Comparison of ENCODE assay signal across 29 cellular contexts in genomic region chr10:72765051-72765450, GRCh38.
DNase-seq lines count a peak whose midpoint lies in the region; ATAC-seq, FAIRE-seq and TF ChIP-seq lines count a peak whose summit lies in the region.
"Had no signal": no experiment of that assay in that cellular context is flagged by ENCODE, and none has a peak within 500 bp of the region (broad histone marks: within the 10 kb centered on the region; RNA-seq: fewer than 3 reads in every experiment).

No MANE protein-coding gene starts in this region.

- H3K36me3 ChIP-seq in astrocyte (ENCODE audit: insufficient read depth, low read length) (no peaks in the 10 kb centered on the region), colonic mucosa (no peaks in the 10 kb centered on the region)
- H3K36me3 ChIP-seq: MG63 had no signal

- H3K27ac ChIP-seq in astrocyte (ENCODE audit: low read depth, low read length) (no peak overlapping the region), colonic mucosa (no peak overlapping the region)

- H4K20me1 ChIP-seq in astrocyte (ENCODE audit: insufficient read depth, low read length), result no peaks in the 10 kb centered on the region

- H2AFZ ChIP-seq in astrocyte (ENCODE audit: low read depth, low read length), result no peak overlapping the region
- H2AFZ ChIP-seq: GM23338, PC-9 had no signal

- H3K9ac ChIP-seq in astrocyte (ENCODE audit: low read length) (no peak overlapping the region), colonic mucosa (ENCODE audit: low read depth in 2 of 2, low read length in 2 of 2) (no peak overlapping the region)

- H3K27me3 ChIP-seq in astrocyte (ENCODE audit: insufficient read depth, low read length) (no peaks in the 10 kb centered on the region), colonic mucosa (no peaks in the 10 kb centered on the region)
- H3K27me3 ChIP-seq: MG63, SJSA1 had no signal

- H3K79me2 ChIP-seq in astrocyte (ENCODE audit: insufficient read depth, low read length), result peaks cover 36% of the 10 kb centered on the region

- ATAC-seq in natural killer cell, result no peak
- ATAC-seq: GM23338, HepG2, K562 had no signal

- H3K4me3 Mint-ChIP-seq in astrocyte (ENCODE audit: unreplicated experiment), result no peak overlapping the region
- H3K4me3 Mint-ChIP-seq in mesothelial cell of epicardium, result no peak overlapping the region
- no peak overlapping the region for H3K4me3 Mint-ChIP-seq in natural killer cell
- H3K4me3 Mint-ChIP-seq: B cell; CD14-positive monocyte; CD8-positive, alpha-beta memory T cell; GM23338; H9 had no signal

- H3K27me3 Mint-ChIP-seq in astrocyte (ENCODE audit: low read depth, unreplicated experiment) (no peaks in the 10 kb centered on the region), mesothelial cell of epicardium (ENCODE audit: low read depth) (no peaks in the 10 kb centered on the region), natural killer cell (ENCODE audit: low read depth in 2 of 2) (no peaks in the 10 kb centered on the region)
- H3K27me3 Mint-ChIP-seq: B cell; CD8-positive, alpha-beta memory T cell had no signal

- TF ChIP-seq CTCF in AG09309 (IDR thresholded peaks at IDR 0.05; ENCODE audit: control insufficient read depth, insufficient read depth, low read depth, low read length, missing control alignments) (no peak), astrocyte (IDR thresholded peaks at IDR 0.05; ENCODE audit: insufficient read depth, low read depth, low read length) (no peak), mesothelial cell of epicardium (IDR thresholded peaks at IDR 0.05; ENCODE audit: unreplicated experiment) (no peak), colonic mucosa (IDR thresholded peaks at IDR 0.05) (no peak), foreskin fibroblast (IDR thresholded peaks at IDR 0.05; ENCODE audit: low read depth, low read length) (no peak), natural killer cell (IDR thresholded peaks at IDR 0.05) (no peak)

- H3K4me3 ChIP-seq in AG09309 (ENCODE audit: control insufficient read depth, low read depth, low read length) (no peak overlapping the region), astrocyte (ENCODE audit: insufficient read depth, low read depth, low read length) (no peak overlapping the region), colonic mucosa (no peak overlapping the region), foreskin fibroblast (ENCODE audit: low read depth in 1 of 2, low read length in 2 of 2) (no peak overlapping the region)
- H3K4me3 ChIP-seq: GM23338, K562, MG63, PC-9, SJSA1 had no signal

- H3K9me3 ChIP-seq in astrocyte (ENCODE audit: insufficient read depth, low read depth, low read length), result no peaks in the 10 kb centered on the region
- H3K9me3 ChIP-seq in colonic mucosa, result no peaks in the 10 kb centered on the region
- H3K9me3 ChIP-seq: SJSA1 had no signal

- H3K9me3 Mint-ChIP-seq in astrocyte (ENCODE audit: unreplicated experiment) (peaks cover 1% of the 10 kb centered on the region), mesothelial cell of epicardium (peaks cover 4% of the 10 kb centered on the region), natural killer cell (peaks cover 0 to 4% of the 10 kb centered on the region in 2 donors)
- H3K9me3 Mint-ChIP-seq: GM23338, H9 had no signal

- DNase-seq in AG09309 (ENCODE audit: low read depth) (peak; percentile 57), GM04503 (ENCODE audit: low read depth) (peak; percentile 37), astrocyte (ENCODE audit: low read depth) (no peak), mesothelial cell of epicardium (ENCODE audit: low spot score in 2 of 2, unreplicated experiment in 2 of 2) (no peak), colonic mucosa (no peak), foreskin fibroblast (no peak), natural killer cell (no peak)
- no peak for DNase-seq in activated CD8-positive, alpha-beta memory T cell treated with anti-CD3 and anti-CD28 coated beads for 24 hours
- DNase-seq: CD8-positive, alpha-beta memory T cell; DMS 273 treated with DMSO at 0.1 percent for 48 hours; DMS79; GF-D8; H9; MG63; NCI-H1417; NCI-H1694; NCI-H2029 treated with DMSO at 0.1 percent for 48 hours; NCI-H446 treated with DMSO at 0.1 percent for 48 hours; NCI-H526 treated with DMSO at 0.1 percent for 48 hours; PC-9; Right ventricle myocardium superior had no signal

- H3K4me1 ChIP-seq in astrocyte (ENCODE audit: insufficient read depth, low read length), result peaks cover 11% of the 10 kb centered on the region
- no peaks in the 10 kb centered on the region for H3K4me1 ChIP-seq in colonic mucosa

- FAIRE-seq in astrocyte (lab: Jason Lieb, UNC), result no peak
- FAIRE-seq: A204.1, GM18507, HepG2, K562 had no signal

- no peak overlapping the region for H3K4me2 ChIP-seq in astrocyte (ENCODE audit: low read length)
- H3K4me2 ChIP-seq: GM23338 had no signal

- H3K36me3 Mint-ChIP-seq in astrocyte (ENCODE audit: low read depth, unreplicated experiment) (peaks cover 9% of the 10 kb centered on the region), mesothelial cell of epicardium (peaks cover 7% of the 10 kb centered on the region), natural killer cell (peaks cover 9% of the 10 kb centered on the region)

- peak overlapping the region; percentile 83 for H3K27ac Mint-ChIP-seq in astrocyte (ENCODE audit: unreplicated experiment)
- H3K27ac Mint-ChIP-seq in mesothelial cell of epicardium, result peak overlapping the region; percentile 95
- H3K27ac Mint-ChIP-seq in natural killer cell, result no peak overlapping the region
- H3K27ac Mint-ChIP-seq: B cell; CD14-positive monocyte; CD8-positive, alpha-beta memory T cell; H9 had no signal

- peaks cover 19% of the 10 kb centered on the region for H3K4me1 Mint-ChIP-seq in astrocyte (ENCODE audit: low read depth, unreplicated experiment)
- H3K4me1 Mint-ChIP-seq in mesothelial cell of epicardium, result peaks cover 42% of the 10 kb centered on the region
- H3K4me1 Mint-ChIP-seq in natural killer cell, result peaks cover 3 to 8% of the 10 kb centered on the region in 2 donors
- H3K4me1 Mint-ChIP-seq: B cell; CD8-positive, alpha-beta memory T cell; GM23338 had no signal

- intact Hi-C loops in colonic mucosa (cut with DNase I), result no loop called here
- intact Hi-C loops in natural killer cell (cut with micrococcal nuclease), result no loop called here

Comparison
In these comparisons a context has a peak if more than half of its experiments do, and no peak if none do; other contexts are left out.
1. DNase-seq: peak in AG09309 (single experiment) and GM04503 (single experiment); none in astrocyte (single experiment), mesothelial cell of epicardium (0 of 2), activated CD8-positive, alpha-beta memory T cell treated with anti-CD3 and anti-CD28 coated beads for 24 hours (single experiment), colonic mucosa (single experiment), foreskin fibroblast (0 of 2) and natural killer cell (single experiment).
2. H3K27ac Mint-ChIP-seq: peak in astrocyte (single experiment) and mesothelial cell of epicardium (single experiment); none in natural killer cell (0 of 2).